1 cellular context compared by ENCODE assay signal in the genomic region with DNA sequence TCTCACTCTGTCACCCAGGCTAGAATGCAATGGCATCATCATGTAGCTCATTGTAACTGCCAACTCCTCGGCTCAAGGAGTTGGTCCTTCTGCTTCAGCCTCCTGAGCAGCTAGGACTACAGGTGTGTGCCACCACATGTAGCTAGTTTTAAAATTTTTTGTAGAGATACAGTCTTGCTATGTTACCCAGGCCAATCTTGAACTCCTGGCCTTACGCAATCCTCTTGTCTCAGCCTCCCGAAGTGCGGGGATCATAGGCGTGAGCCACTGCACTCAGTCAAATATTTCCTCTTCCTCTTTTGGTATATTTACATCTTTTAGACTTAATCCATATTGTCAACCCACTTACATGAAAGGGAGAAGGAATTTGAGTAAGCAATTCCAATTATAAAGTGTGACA.
TF ChIP-seq lines count a peak whose summit lies in the region.

No MANE protein-coding gene starts in this region.

TF ChIP-seq in WTC11, 78 proteins besides CTCF, POLR2A, EP300 and RAD21 (continued from another document):
- TF ChIP-seq AR (CRISPR knock-in tag; IDR thresholded peaks at IDR 0.05) = no peak
- TF ChIP-seq CBFB (CRISPR knock-in tag; IDR thresholded peaks at IDR 0.05; ENCODE audit: low read depth) = no peak
- TF ChIP-seq, protein P1, sequence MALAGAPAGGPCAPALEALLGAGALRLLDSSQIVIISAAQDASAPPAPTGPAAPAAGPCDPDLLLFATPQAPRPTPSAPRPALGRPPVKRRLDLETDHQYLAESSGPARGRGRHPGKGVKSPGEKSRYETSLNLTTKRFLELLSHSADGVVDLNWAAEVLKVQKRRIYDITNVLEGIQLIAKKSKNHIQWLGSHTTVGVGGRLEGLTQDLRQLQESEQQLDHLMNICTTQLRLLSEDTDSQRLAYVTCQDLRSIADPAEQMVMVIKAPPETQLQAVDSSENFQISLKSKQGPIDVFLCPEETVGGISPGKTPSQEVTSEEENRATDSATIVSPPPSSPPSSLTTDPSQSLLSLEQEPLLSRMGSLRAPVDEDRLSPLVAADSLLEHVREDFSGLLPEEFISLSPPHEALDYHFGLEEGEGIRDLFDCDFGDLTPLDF (CRISPR knock-in tag; IDR thresholded peaks at IDR 0.05) = no peak
- TF ChIP-seq, protein P2, sequence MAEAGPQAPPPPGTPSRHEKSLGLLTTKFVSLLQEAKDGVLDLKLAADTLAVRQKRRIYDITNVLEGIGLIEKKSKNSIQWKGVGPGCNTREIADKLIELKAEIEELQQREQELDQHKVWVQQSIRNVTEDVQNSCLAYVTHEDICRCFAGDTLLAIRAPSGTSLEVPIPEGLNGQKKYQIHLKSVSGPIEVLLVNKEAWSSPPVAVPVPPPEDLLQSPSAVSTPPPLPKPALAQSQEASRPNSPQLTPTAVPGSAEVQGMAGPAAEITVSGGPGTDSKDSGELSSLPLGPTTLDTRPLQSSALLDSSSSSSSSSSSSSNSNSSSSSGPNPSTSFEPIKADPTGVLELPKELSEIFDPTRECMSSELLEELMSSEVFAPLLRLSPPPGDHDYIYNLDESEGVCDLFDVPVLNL (CRISPR knock-in tag; IDR thresholded peaks at IDR 0.05; ENCODE audit: borderline replicate concordance, low read depth) = no peak
- TF ChIP-seq ATF1 (CRISPR knock-in tag; IDR thresholded peaks at IDR 0.05) = no peak
- TF ChIP-seq TEAD1 (CRISPR knock-in tag; IDR thresholded peaks at IDR 0.05) = no peak
- TF ChIP-seq, protein P3, sequence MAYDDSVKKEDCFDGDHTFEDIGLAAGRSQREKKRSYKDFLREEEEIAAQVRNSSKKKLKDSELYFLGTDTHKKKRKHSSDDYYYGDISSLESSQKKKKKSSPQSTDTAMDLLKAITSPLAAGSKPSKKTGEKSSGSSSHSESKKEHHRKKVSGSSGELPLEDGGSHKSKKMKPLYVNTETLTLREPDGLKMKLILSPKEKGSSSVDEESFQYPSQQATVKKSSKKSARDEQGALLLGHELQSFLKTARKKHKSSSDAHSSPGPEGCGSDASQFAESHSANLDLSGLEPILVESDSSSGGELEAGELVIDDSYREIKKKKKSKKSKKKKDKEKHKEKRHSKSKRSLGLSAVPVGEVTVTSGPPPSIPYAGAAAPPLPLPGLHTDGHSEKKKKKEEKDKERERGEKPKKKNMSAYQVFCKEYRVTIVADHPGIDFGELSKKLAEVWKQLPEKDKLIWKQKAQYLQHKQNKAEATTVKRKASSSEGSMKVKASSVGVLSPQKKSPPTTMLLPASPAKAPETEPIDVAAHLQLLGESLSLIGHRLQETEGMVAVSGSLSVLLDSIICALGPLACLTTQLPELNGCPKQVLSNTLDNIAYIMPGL (CRISPR knock-in tag; IDR thresholded peaks at IDR 0.05) = no peak
- TF ChIP-seq, protein P4, sequence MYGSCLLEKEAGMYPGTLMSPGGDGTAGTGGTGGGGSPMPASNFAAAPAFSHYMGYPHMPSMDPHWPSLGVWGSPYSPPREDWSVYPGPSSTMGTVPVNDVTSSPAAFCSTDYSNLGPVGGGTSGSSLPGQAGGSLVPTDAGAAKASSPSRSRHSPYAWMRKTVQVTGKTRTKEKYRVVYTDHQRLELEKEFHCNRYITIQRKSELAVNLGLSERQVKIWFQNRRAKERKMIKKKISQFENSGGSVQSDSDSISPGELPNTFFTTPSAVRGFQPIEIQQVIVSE (CRISPR knock-in tag; IDR thresholded peaks at IDR 0.05; ENCODE audit: borderline replicate concordance) = no peak
- no peak for TF ChIP-seq SMAD3 (CRISPR knock-in tag; IDR thresholded peaks at IDR 0.05; ENCODE audit: borderline replicate concordance)
- TF ChIP-seq TEAD4 (CRISPR knock-in tag; IDR thresholded peaks at IDR 0.05) = no peak
- TF ChIP-seq ARID4B (CRISPR knock-in tag; IDR thresholded peaks at IDR 0.05; ENCODE audit: borderline replicate concordance) = no peak
- no peak for TF ChIP-seq ZNF425 (CRISPR knock-in tag; conservative IDR thresholded peaks at IDR 0.05)
- no peak for TF ChIP-seq SOX15 (CRISPR knock-in tag; IDR thresholded peaks at IDR 0.05)
